Comparison of ENCODE assay signal across 18 cellular contexts in genomic region chr12:18923721-18924120, GRCh38.
DNase-seq lines count a peak whose midpoint lies in the region; ATAC-seq and TF ChIP-seq lines count a peak whose summit lies in the region.
"Had no signal": no experiment of that assay in that cellular context is flagged by ENCODE, and none has a peak within 500 bp of the region (broad histone marks: within the 10 kb centered on the region; RNA-seq: fewer than 3 reads in every experiment).

No MANE protein-coding gene starts in this region.

- peak in 1 of 3 donors; percentile 77 for ATAC-seq in natural killer cell
- ATAC-seq: HCT116 had no signal

- H3K9me3 Mint-ChIP-seq in natural killer cell: peaks cover 0 to 2% of the 10 kb centered on the region in 2 donors
- H3K9me3 Mint-ChIP-seq: CD4-positive, alpha-beta T cell; H9 had no signal

- TF ChIP-seq CTCF in OCI-LY3 (IDR thresholded peaks at IDR 0.05; ENCODE audit: low read depth, low read length): no peak
- TF ChIP-seq CTCF in natural killer cell (IDR thresholded peaks at IDR 0.05): no peak

- H3K36me3 Mint-ChIP-seq in natural killer cell: no peaks in the 10 kb centered on the region
- H3K36me3 Mint-ChIP-seq: CD14-positive monocyte; CD8-positive, alpha-beta memory T cell had no signal

- H3K4me2 ChIP-seq in OCI-LY3 (ENCODE audit: low read length): no peak overlapping the region

- no peak overlapping the region for H3K27ac ChIP-seq in OCI-LY3 (ENCODE audit: low read length)

- intact Hi-C loops in natural killer cell (cut with micrococcal nuclease): no loop called here

- DNase-seq in GDM1 (lab: John Stamatoyannopoulos, UW) (peak; percentile 0), Kasumi-1 (lab: John Stamatoyannopoulos, UW) (peak; percentile 13 to 18), natural killer cell (no peak), H4 (ENCODE audit: low spot score) (no peak), NCI-H2107 (lab: John Stamatoyannopoulos, UW) (no peak), KG1 (lab: John Stamatoyannopoulos, UW) (no peak), NCI-H2081 (lab: John Stamatoyannopoulos, UW) (no peak)
- DNase-seq: CD4-positive, alpha-beta T cell; CD8-positive, alpha-beta memory T cell; DMS 273 treated with DMSO at 0.1 percent for 48 hours; DMS79; EL; GF-D8; GOT3; H9 had no signal

- H3K27ac Mint-ChIP-seq in natural killer cell: peak overlapping the region; percentile 21 to 35
- H3K27ac Mint-ChIP-seq: CD14-positive monocyte; CD4-positive, alpha-beta T cell had no signal

- H3K4me3 ChIP-seq in OCI-LY3 (ENCODE audit: low read length): no peak overlapping the region

- no peak overlapping the region for H3K9ac ChIP-seq in OCI-LY3 (ENCODE audit: low read length)

- H3K27me3 ChIP-seq in OCI-LY3 (ENCODE audit: low read depth, low read length): no peaks in the 10 kb centered on the region

- H3K4me1 Mint-ChIP-seq in natural killer cell: peaks cover 16 to 18% of the 10 kb centered on the region in 2 donors
- H3K4me1 Mint-ChIP-seq: CD14-positive monocyte, H9 had no signal

- H3K36me3 ChIP-seq in OCI-LY3 (replicated peaks; ENCODE audit: low read depth, low read length): no peaks in the 10 kb centered on the region

- 0 out of 2 replicates have a peak overlapping the region, but pooled peaks have one; percentile 46 for H2AFZ ChIP-seq in OCI-LY3 (ENCODE audit: low read depth, low read length)

- no peaks in the 10 kb centered on the region for H3K4me1 ChIP-seq in OCI-LY3 (ENCODE audit: low read length)

- H3K9me3 ChIP-seq in OCI-LY3 (ENCODE audit: insufficient read depth, low read length): no peaks in the 10 kb centered on the region

- H3K4me3 Mint-ChIP-seq in natural killer cell: no peak overlapping the region
- H3K4me3 Mint-ChIP-seq: CD14-positive monocyte; CD4-positive, alpha-beta T cell; CD8-positive, alpha-beta memory T cell; H9 had no signal

- H4K20me1 ChIP-seq in OCI-LY3 (ENCODE audit: insufficient read depth, low read length): no peaks in the 10 kb centered on the region

- H3K27me3 Mint-ChIP-seq in natural killer cell (ENCODE audit: low read depth in 2 of 2): no peaks in the 10 kb centered on the region
- H3K27me3 Mint-ChIP-seq: CD4-positive, alpha-beta T cell had no signal

- H3K79me2 ChIP-seq in OCI-LY3 (ENCODE audit: low read length): no peaks in the 10 kb centered on the region

Comparison
In these comparisons a context has a peak if more than half of its experiments do, and no peak if none do; other contexts are left out.
1. DNase-seq: peak in GDM1 (single experiment) and Kasumi-1 (2 of 2); none in natural killer cell (single experiment), H4 (single experiment), NCI-H2107 (single experiment), KG1 (single experiment) and NCI-H2081 (0 of 2).